Comparison of ENCODE assay signal across 18 cellular contexts in genomic region chr10:5604946-5605345, GRCh38.
"Had no signal": no experiment of that assay in that cellular context is flagged by ENCODE, and none has a peak within 500 bp of the region (broad histone marks: within the 10 kb centered on the region; RNA-seq: fewer than 3 reads in every experiment).

No MANE protein-coding gene starts in this region.

- DNase-seq: dermis blood vessel endothelial cell; esophagus squamous epithelium; foreskin fibroblast; glutamatergic neuron; left lung; mesenchymal stem cell; midbrain; naive B cell; nucleus accumbens; ovary; small intestine; stimulated activated CD4-positive, alpha-beta T cell treated with anti-CD3 and anti-CD28 coated beads, Interleukin-4, amount 100 ng/mL, for 1 hour; stimulated activated CD8-positive, alpha-beta memory T cell treated with anti-CD3 and anti-CD28 coated beads, Interleukin-4, amount 100 ng/mL, for 48 hours; trophoblast cell had no signal

- H3K9me3 ChIP-seq: esophagus squamous epithelium, gastroesophageal sphincter, left lung, ovary, thoracic aorta had no signal

- FAIRE-seq: colon, small intestine had no signal

- H3K27ac ChIP-seq: esophagus squamous epithelium, gastroesophageal sphincter, left lung, ovary had no signal

- H3K36me3 ChIP-seq: esophagus squamous epithelium, gastroesophageal sphincter, left lung, ovary, thoracic aorta had no signal

- H3K27me3 ChIP-seq: esophagus squamous epithelium, gastroesophageal sphincter, left lung, ovary had no signal

- H3K4me3 ChIP-seq: esophagus squamous epithelium, gastroesophageal sphincter, left lung, lung, ovary, thoracic aorta had no signal

- H3K4me1 ChIP-seq: left lung had no signal
